In the genomic region with DNA sequence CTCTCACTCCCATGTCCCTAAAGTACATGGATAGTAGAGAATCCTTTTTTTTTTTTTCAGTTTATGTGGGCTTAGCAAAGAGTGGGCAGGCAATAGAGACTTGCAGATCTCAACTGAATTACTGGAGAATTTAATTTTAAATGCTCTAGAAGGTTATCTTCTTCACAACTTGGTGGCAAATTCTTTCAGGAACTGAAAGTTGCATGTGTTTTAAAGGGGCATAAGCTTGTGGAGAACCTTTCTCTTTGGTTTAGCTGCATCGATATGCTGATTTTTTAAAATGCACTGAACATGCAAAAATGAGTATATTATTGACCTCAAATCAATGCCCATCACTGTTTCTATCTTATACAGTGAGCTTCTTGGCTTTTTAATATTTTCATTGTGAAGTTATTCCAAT, we compare ENCODE assay signal across 2 cellular contexts.
TF ChIP-seq lines count a peak whose summit lies in the region.

No MANE protein-coding gene starts in this region.

TF ChIP-seq in GM23338, 12 proteins besides CTCF, POLR2A, EP300 and RAD21:
- TF ChIP-seq POLR2AphosphoS5 (IDR thresholded peaks at IDR 0.05; ENCODE audit: low read depth) (no peak), NANOG (IDR thresholded peaks at IDR 0.05; ENCODE audit: borderline replicate concordance) (no peak), ZNF331 (CRISPR knock-in tag; IDR thresholded peaks at IDR 0.05; ENCODE audit: low read depth) (no peak), CREB1 (CRISPR knock-in tag; IDR thresholded peaks at IDR 0.05; ENCODE audit: low read depth) (no peak), EZH2phosphoT487 (IDR thresholded peaks at IDR 0.05; ENCODE audit: unreplicated experiment) (no peak), JUNB (IDR thresholded peaks at IDR 0.05; ENCODE audit: unreplicated experiment) (no peak), STAT1 (IDR thresholded peaks at IDR 0.05; ENCODE audit: unreplicated experiment) (no peak), ZNF114 (CRISPR knock-in tag; IDR thresholded peaks at IDR 0.05) (no peak), EZH2 (IDR thresholded peaks at IDR 0.05; ENCODE audit: low read depth, unreplicated experiment) (no peak)
- TF ChIP-seq, protein P1, sequence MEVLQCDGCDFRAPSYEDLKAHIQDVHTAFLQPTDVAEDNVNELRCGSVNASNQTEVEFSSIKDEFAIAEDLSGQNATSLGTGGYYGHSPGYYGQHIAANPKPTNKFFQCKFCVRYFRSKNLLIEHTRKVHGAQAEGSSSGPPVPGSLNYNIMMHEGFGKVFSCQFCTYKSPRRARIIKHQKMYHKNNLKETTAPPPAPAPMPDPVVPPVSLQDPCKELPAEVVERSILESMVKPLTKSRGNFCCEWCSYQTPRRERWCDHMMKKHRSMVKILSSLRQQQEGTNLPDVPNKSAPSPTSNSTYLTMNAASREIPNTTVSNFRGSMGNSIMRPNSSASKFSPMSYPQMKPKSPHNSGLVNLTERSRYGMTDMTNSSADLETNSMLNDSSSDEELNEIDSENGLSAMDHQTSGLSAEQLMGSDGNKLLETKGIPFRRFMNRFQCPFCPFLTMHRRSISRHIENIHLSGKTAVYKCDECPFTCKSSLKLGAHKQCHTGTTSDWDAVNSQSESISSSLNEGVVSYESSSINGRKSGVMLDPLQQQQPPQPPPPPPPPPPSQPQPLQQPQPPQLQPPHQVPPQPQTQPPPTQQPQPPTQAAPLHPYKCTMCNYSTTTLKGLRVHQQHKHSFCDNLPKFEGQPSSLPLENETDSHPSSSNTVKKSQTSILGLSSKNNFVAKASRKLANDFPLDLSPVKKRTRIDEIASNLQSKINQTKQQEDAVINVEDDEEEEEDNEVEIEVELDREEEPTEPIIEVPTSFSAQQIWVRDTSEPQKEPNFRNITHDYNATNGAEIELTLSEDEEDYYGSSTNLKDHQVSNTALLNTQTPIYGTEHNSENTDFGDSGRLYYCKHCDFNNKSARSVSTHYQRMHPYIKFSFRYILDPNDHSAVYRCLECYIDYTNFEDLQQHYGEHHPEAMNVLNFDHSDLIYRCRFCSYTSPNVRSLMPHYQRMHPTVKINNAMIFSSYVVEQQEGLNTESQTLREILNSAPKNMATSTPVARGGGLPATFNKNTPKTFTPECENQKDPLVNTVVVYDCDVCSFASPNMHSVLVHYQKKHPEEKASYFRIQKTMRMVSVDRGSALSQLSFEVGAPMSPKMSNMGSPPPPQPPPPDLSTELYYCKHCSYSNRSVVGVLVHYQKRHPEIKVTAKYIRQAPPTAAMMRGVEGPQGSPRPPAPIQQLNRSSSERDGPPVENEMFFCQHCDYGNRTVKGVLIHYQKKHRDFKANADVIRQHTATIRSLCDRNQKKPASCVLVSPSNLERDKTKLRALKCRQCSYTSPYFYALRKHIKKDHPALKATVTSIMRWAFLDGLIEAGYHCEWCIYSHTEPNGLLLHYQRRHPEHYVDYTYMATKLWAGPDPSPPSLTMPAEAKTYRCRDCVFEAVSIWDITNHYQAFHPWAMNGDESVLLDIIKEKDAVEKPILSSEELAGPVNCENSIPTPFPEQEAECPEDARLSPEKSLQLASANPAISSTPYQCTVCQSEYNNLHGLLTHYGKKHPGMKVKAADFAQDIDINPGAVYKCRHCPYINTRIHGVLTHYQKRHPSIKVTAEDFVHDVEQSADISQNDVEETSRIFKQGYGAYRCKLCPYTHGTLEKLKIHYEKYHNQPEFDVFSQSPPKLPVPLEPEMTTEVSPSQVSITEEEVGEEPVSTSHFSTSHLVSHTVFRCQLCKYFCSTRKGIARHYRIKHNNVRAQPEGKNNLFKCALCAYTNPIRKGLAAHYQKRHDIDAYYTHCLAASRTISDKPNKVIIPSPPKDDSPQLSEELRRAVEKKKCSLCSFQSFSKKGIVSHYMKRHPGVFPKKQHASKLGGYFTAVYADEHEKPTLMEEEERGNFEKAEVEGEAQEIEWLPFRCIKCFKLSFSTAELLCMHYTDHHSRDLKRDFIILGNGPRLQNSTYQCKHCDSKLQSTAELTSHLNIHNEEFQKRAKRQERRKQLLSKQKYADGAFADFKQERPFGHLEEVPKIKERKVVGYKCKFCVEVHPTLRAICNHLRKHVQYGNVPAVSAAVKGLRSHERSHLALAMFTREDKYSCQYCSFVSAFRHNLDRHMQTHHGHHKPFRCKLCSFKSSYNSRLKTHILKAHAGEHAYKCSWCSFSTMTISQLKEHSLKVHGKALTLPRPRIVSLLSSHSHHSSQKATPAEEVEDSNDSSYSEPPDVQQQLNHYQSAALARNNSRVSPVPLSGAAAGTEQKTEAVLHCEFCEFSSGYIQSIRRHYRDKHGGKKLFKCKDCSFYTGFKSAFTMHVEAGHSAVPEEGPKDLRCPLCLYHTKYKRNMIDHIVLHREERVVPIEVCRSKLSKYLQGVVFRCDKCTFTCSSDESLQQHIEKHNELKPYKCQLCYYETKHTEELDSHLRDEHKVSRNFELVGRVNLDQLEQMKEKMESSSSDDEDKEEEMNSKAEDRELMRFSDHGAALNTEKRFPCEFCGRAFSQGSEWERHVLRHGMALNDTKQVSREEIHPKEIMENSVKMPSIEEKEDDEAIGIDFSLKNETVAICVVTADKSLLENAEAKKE (CRISPR knock-in tag; IDR thresholded peaks at IDR 0.05), result no peak
- TF ChIP-seq, protein P2, sequence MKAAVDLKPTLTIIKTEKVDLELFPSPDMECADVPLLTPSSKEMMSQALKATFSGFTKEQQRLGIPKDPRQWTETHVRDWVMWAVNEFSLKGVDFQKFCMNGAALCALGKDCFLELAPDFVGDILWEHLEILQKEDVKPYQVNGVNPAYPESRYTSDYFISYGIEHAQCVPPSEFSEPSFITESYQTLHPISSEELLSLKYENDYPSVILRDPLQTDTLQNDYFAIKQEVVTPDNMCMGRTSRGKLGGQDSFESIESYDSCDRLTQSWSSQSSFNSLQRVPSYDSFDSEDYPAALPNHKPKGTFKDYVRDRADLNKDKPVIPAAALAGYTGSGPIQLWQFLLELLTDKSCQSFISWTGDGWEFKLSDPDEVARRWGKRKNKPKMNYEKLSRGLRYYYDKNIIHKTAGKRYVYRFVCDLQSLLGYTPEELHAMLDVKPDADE (IDR thresholded peaks at IDR 0.05), result no peak

TF ChIP-seq in HepG2, 621 proteins besides CTCF, POLR2A, EP300 and RAD21:
- TF ChIP-seq ZNF10 (CRISPR knock-in tag; IDR thresholded peaks at IDR 0.05; ENCODE audit: borderline replicate concordance, low read depth) (no peak), HNRNPL (IDR thresholded peaks at IDR 0.05; ENCODE audit: low read depth, low read length) (no peak), KDM2A (CRISPR knock-in tag; IDR thresholded peaks at IDR 0.05; ENCODE audit: borderline replicate concordance, low read depth) (no peak), CBX5 (CRISPR knock-in tag; IDR thresholded peaks at IDR 0.05; ENCODE audit: borderline replicate concordance) (no peak), TCF12 (IDR thresholded peaks at IDR 0.05) (no peak), TCF12 (CRISPR knock-in tag; IDR thresholded peaks at IDR 0.05) (no peak), ZNF547 (CRISPR knock-in tag; IDR thresholded peaks at IDR 0.05) (no peak)
- TF ChIP-seq, protein P3, sequence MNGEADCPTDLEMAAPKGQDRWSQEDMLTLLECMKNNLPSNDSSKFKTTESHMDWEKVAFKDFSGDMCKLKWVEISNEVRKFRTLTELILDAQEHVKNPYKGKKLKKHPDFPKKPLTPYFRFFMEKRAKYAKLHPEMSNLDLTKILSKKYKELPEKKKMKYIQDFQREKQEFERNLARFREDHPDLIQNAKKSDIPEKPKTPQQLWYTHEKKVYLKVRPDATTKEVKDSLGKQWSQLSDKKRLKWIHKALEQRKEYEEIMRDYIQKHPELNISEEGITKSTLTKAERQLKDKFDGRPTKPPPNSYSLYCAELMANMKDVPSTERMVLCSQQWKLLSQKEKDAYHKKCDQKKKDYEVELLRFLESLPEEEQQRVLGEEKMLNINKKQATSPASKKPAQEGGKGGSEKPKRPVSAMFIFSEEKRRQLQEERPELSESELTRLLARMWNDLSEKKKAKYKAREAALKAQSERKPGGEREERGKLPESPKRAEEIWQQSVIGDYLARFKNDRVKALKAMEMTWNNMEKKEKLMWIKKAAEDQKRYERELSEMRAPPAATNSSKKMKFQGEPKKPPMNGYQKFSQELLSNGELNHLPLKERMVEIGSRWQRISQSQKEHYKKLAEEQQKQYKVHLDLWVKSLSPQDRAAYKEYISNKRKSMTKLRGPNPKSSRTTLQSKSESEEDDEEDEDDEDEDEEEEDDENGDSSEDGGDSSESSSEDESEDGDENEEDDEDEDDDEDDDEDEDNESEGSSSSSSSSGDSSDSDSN (CRISPR knock-in tag; IDR thresholded peaks at IDR 0.05), result no peak
